37 cellular contexts compared by ENCODE assay signal in genomic region chr12:131482199-131482598, GRCh38.
"Had no signal": no experiment of that assay in that cellular context is flagged by ENCODE, and none has a peak within 500 bp of the region (broad histone marks: within the 10 kb centered on the region; RNA-seq: fewer than 3 reads in every experiment).

No MANE protein-coding gene starts in this region.

- DNase-seq: activated CD4-positive, alpha-beta memory T cell treated with anti-CD3 and anti-CD28 coated beads for 36 hours; activated CD4-positive, alpha-beta T cell treated with anti-CD3 and anti-CD28 coated beads for 36 hours; activated CD4-positive, alpha-beta T cell treated with anti-CD3 and anti-CD28 coated beads, Interleukin-2, amount 10 ng/mL, durations not matched to agents 24 days and 14 days; activated CD4-positive, CD25-positive, alpha-beta regulatory T cell; activated CD4-positive, CD25-positive, alpha-beta regulatory T cell treated with anti-CD3 and anti-CD28 coated beads, Interleukin-2, amount 50 U/mL, for 72 hours; activated CD8-positive, alpha-beta memory T cell treated with anti-CD3 and anti-CD28 coated beads, Interleukin-2, amount 10 ng/mL, durations not matched to agents 7 days and 5 days; activated CD8-positive, alpha-beta memory T cell treated with anti-CD3 and anti-CD28 coated beads, Interleukin-2, amount 50 U/mL, for 4 hours; activated CD8-positive, alpha-beta T cell treated with anti-CD3 and anti-CD28 coated beads, Interleukin-2, amount 10 ng/mL, durations not matched to agents 7 days and 5 days; activated effector memory CD4-positive, alpha-beta T cell treated with anti-CD3 and anti-CD28 coated beads, Interleukin-2, amount 50 U/mL, for 16 hours; activated naive CD4-positive, alpha-beta T cell treated with anti-CD3 and anti-CD28 coated beads for 36 hours; activated naive CD8-positive, alpha-beta T cell treated with anti-CD3 and anti-CD28 coated beads for 36 hours; activated naive CD8-positive, alpha-beta T cell treated with anti-CD3 and anti-CD28 coated beads, Interleukin-2, amount 50 U/mL, for 24 hours; activated T-cell treated with anti-CD3 and anti-CD28 coated beads, Interleukin-2, amount 50 U/mL, for 1 hour; adrenal gland; amygdala; aorta; body of pancreas; caudate nucleus; cerebellar nuclear complex; colonic mucosa; dorsolateral prefrontal cortex; effector memory CD4-positive, alpha-beta T cell; erythroblast; foreskin keratinocyte; gastrocnemius medialis; glutamatergic neuron; heart left ventricle; T-cell; T-helper 17 cell; T1000; WERI-Rb-1 had no signal

- H3K27me3 Mint-ChIP-seq: activated CD4-positive, alpha-beta memory T cell treated with anti-CD3 and anti-CD28 coated beads for 36 hours; activated CD4-positive, alpha-beta T cell treated with anti-CD3 and anti-CD28 coated beads for 36 hours; activated naive CD8-positive, alpha-beta T cell treated with anti-CD3 and anti-CD28 coated beads, Interleukin-2, amount 50 U/mL, for 24 hours had no signal

- H3K9me3 Mint-ChIP-seq: activated CD4-positive, alpha-beta memory T cell treated with anti-CD3 and anti-CD28 coated beads for 36 hours; activated CD4-positive, alpha-beta T cell treated with anti-CD3 and anti-CD28 coated beads, Interleukin-2, amount 10 ng/mL, durations not matched to agents 24 days and 14 days; activated naive CD4-positive, alpha-beta T cell treated with anti-CD3 and anti-CD28 coated beads for 36 hours; activated naive CD4-positive, alpha-beta T cell treated with anti-CD3 and anti-CD28 coated beads, Interleukin-2, amount 50 U/mL, for 24 hours; activated naive CD8-positive, alpha-beta T cell treated with anti-CD3 and anti-CD28 coated beads for 36 hours; activated naive CD8-positive, alpha-beta T cell treated with anti-CD3 and anti-CD28 coated beads, Interleukin-2, amount 50 U/mL, for 24 hours; activated T-helper 1 cell treated with anti-CD3 and anti-CD28 coated beads, Interleukin-12 subunit alpha, Interleukin-12 subunit beta, Interleukin-2, Interleukin-4 antibody, amounts not matched to agents 30 ng/mL and 10 ng/mL and 1 ng/mL, durations not matched to agents 14 hours and 24 hours and 36 hours; activated T-helper 2 cell treated with anti-CD3 and anti-CD28 coated beads, Interferon-gamma antibody, Interleukin-2, Interleukin-4, amounts not matched to agents 10 μg/mL and 5 μg/mL and 100 μg/mL, durations not matched to agents 14 hours and 24 hours and 36 hours; dendritic cell treated with granulocyte-macrophage colony-stimulating factor and Interleukin-4, amounts not matched to agents 40 ng/mL and 50 ng/mL, for 4 days; T-cell; T-helper 2 cell treated with Interferon-gamma antibody and Interleukin-4, amounts not matched to agents 5 μg/mL and 100 μg/mL, for 36 hours had no signal

- H3K27me3 ChIP-seq: adrenal gland, body of pancreas, colonic mucosa, dorsolateral prefrontal cortex, foreskin keratinocyte, gastrocnemius medialis had no signal

- H3K27ac Mint-ChIP-seq: activated CD4-positive, alpha-beta memory T cell treated with anti-CD3 and anti-CD28 coated beads for 36 hours; activated CD4-positive, alpha-beta T cell treated with anti-CD3 and anti-CD28 coated beads for 36 hours; activated CD4-positive, alpha-beta T cell treated with anti-CD3 and anti-CD28 coated beads, Interleukin-2, amount 10 ng/mL, durations not matched to agents 24 days and 14 days; activated CD8-positive, alpha-beta memory T cell treated with anti-CD3 and anti-CD28 coated beads, Interleukin-2, amount 10 ng/mL, durations not matched to agents 7 days and 5 days; activated CD8-positive, alpha-beta T cell treated with anti-CD3 and anti-CD28 coated beads, Interleukin-2, amount 10 ng/mL, durations not matched to agents 7 days and 5 days; activated naive CD4-positive, alpha-beta T cell treated with anti-CD3 and anti-CD28 coated beads for 36 hours; activated naive CD4-positive, alpha-beta T cell treated with anti-CD3 and anti-CD28 coated beads, Interleukin-2, amount 50 U/mL, for 24 hours; activated naive CD8-positive, alpha-beta T cell treated with anti-CD3 and anti-CD28 coated beads for 36 hours; activated naive CD8-positive, alpha-beta T cell treated with anti-CD3 and anti-CD28 coated beads, Interleukin-2, amount 50 U/mL, for 24 hours; activated T-helper 1 cell treated with anti-CD3 and anti-CD28 coated beads, Interleukin-12 subunit alpha, Interleukin-12 subunit beta, Interleukin-2, Interleukin-4 antibody, amounts not matched to agents 30 ng/mL and 10 ng/mL and 1 ng/mL, durations not matched to agents 14 hours and 24 hours and 36 hours; activated T-helper 2 cell treated with anti-CD3 and anti-CD28 coated beads, Interferon-gamma antibody, Interleukin-2, Interleukin-4, amounts not matched to agents 10 μg/mL and 5 μg/mL and 100 μg/mL, durations not matched to agents 14 hours and 24 hours and 36 hours; dendritic cell treated with granulocyte-macrophage colony-stimulating factor and Interleukin-4, amounts not matched to agents 40 ng/mL and 50 ng/mL, for 4 days; T-cell; T-helper 17 cell; T-helper 2 cell treated with Interferon-gamma antibody and Interleukin-4, amounts not matched to agents 5 μg/mL and 100 μg/mL, for 36 hours had no signal

- H3K36me3 ChIP-seq: adrenal gland, colonic mucosa, esophagus muscularis mucosa, gastrocnemius medialis, heart left ventricle, WERI-Rb-1 had no signal

- H3K4me3 ChIP-seq: adrenal gland, body of pancreas, colonic mucosa, dorsolateral prefrontal cortex, esophagus muscularis mucosa, gastrocnemius medialis, heart left ventricle had no signal

- H3K4me3 Mint-ChIP-seq: activated CD4-positive, alpha-beta memory T cell treated with anti-CD3 and anti-CD28 coated beads for 36 hours; activated CD4-positive, alpha-beta T cell treated with anti-CD3 and anti-CD28 coated beads for 36 hours; activated CD4-positive, alpha-beta T cell treated with anti-CD3 and anti-CD28 coated beads, Interleukin-2, amount 10 ng/mL, durations not matched to agents 24 days and 14 days; activated CD8-positive, alpha-beta memory T cell treated with anti-CD3 and anti-CD28 coated beads, Interleukin-2, amount 10 ng/mL, durations not matched to agents 7 days and 5 days; activated CD8-positive, alpha-beta T cell treated with anti-CD3 and anti-CD28 coated beads, Interleukin-2, amount 10 ng/mL, durations not matched to agents 7 days and 5 days; activated naive CD4-positive, alpha-beta T cell treated with anti-CD3 and anti-CD28 coated beads for 36 hours; activated naive CD4-positive, alpha-beta T cell treated with anti-CD3 and anti-CD28 coated beads, Interleukin-2, amount 50 U/mL, for 24 hours; activated naive CD8-positive, alpha-beta T cell treated with anti-CD3 and anti-CD28 coated beads for 36 hours; activated naive CD8-positive, alpha-beta T cell treated with anti-CD3 and anti-CD28 coated beads, Interleukin-2, amount 50 U/mL, for 24 hours; activated T-helper 1 cell treated with anti-CD3 and anti-CD28 coated beads, Interleukin-12 subunit alpha, Interleukin-12 subunit beta, Interleukin-2, Interleukin-4 antibody, amounts not matched to agents 30 ng/mL and 10 ng/mL and 1 ng/mL, durations not matched to agents 14 hours and 24 hours and 36 hours; dendritic cell treated with granulocyte-macrophage colony-stimulating factor and Interleukin-4, amounts not matched to agents 40 ng/mL and 50 ng/mL, for 4 days; T-cell; T-helper 17 cell; T-helper 2 cell treated with Interferon-gamma antibody and Interleukin-4, amounts not matched to agents 5 μg/mL and 100 μg/mL, for 36 hours had no signal

- H3K27ac ChIP-seq: adrenal gland, body of pancreas, colonic mucosa, dorsolateral prefrontal cortex, esophagus muscularis mucosa, foreskin keratinocyte, gastrocnemius medialis, heart left ventricle, WERI-Rb-1 had no signal

- ATAC-seq: activated CD4-positive, alpha-beta T cell treated with anti-CD3 and anti-CD28 coated beads for 36 hours; activated CD8-positive, alpha-beta memory T cell treated with anti-CD3 and anti-CD28 coated beads, Interleukin-2, amount 10 ng/mL, durations not matched to agents 7 days and 5 days; activated CD8-positive, alpha-beta T cell treated with anti-CD3 and anti-CD28 coated beads, Interleukin-2, amount 10 ng/mL, durations not matched to agents 7 days and 5 days; activated naive CD8-positive, alpha-beta T cell treated with anti-CD3 and anti-CD28 coated beads, Interleukin-2, amount 50 U/mL, for 24 hours; body of pancreas; foreskin keratinocyte; gastrocnemius medialis; heart left ventricle; T-cell; T-helper 17 cell had no signal

- H3K9me3 ChIP-seq: adrenal gland, body of pancreas, colonic mucosa, esophagus muscularis mucosa, gastrocnemius medialis, heart left ventricle had no signal

- H3K4me1 Mint-ChIP-seq: activated CD4-positive, alpha-beta T cell treated with anti-CD3 and anti-CD28 coated beads for 36 hours; activated CD4-positive, alpha-beta T cell treated with anti-CD3 and anti-CD28 coated beads, Interleukin-2, amount 10 ng/mL, durations not matched to agents 24 days and 14 days; activated CD8-positive, alpha-beta memory T cell treated with anti-CD3 and anti-CD28 coated beads, Interleukin-2, amount 10 ng/mL, durations not matched to agents 7 days and 5 days; activated naive CD4-positive, alpha-beta T cell treated with anti-CD3 and anti-CD28 coated beads, Interleukin-2, amount 50 U/mL, for 24 hours; activated naive CD8-positive, alpha-beta T cell treated with anti-CD3 and anti-CD28 coated beads for 36 hours; activated naive CD8-positive, alpha-beta T cell treated with anti-CD3 and anti-CD28 coated beads, Interleukin-2, amount 50 U/mL, for 24 hours had no signal

- H3K4me1 ChIP-seq: adrenal gland, body of pancreas, colonic mucosa, esophagus muscularis mucosa, foreskin keratinocyte, gastrocnemius medialis, heart left ventricle had no signal

- H3K36me3 Mint-ChIP-seq: activated CD4-positive, alpha-beta memory T cell treated with anti-CD3 and anti-CD28 coated beads for 36 hours; activated CD8-positive, alpha-beta memory T cell treated with anti-CD3 and anti-CD28 coated beads, Interleukin-2, amount 10 ng/mL, durations not matched to agents 7 days and 5 days; activated naive CD4-positive, alpha-beta T cell treated with anti-CD3 and anti-CD28 coated beads, Interleukin-2, amount 50 U/mL, for 24 hours; activated naive CD8-positive, alpha-beta T cell treated with anti-CD3 and anti-CD28 coated beads for 36 hours; T-cell had no signal
